11 cellular contexts compared by ENCODE assay signal in genomic region chr2:157364257-157364974, GRCh38. TPM values are rescaled to one million over a fixed set of nuclear protein-coding genes. Genes with fewer than 3 reads are reported as not detected.
A peak's percentile ranks its signal among the peaks of the same experiment; 100 is the strongest.
DNase-seq lines count a peak whose midpoint lies in the region; ATAC-seq, FAIRE-seq and TF ChIP-seq lines count a peak whose summit lies in the region.
"Had no signal": no experiment of that assay in that cellular context is flagged by ENCODE, and none has a peak within 500 bp of the region (broad histone marks: within the 10 kb centered on the region; RNA-seq: fewer than 3 reads in every experiment).

No MANE protein-coding gene starts in this region.

- no peaks in the 10 kb centered on the region for H3K9me2 ChIP-seq in DOHH2 (replicated peaks; ENCODE audit: control insufficient read depth, low read length)

- H3K9me3 Mint-ChIP-seq in T-cell = peaks cover 8 to 11% (median 8%) of the 10 kb centered on the region in 3 donors

- H3K27me3 Mint-ChIP-seq in T-cell = no peaks in the 10 kb centered on the region

- peak overlapping the region; percentile 54 for H3K4me2 ChIP-seq in DOHH2 (ENCODE audit: low read length)

- H3K4me1 ChIP-seq in DOHH2 (ENCODE audit: control insufficient read depth, low read length) = peaks cover 20% of the 10 kb centered on the region

- ATAC-seq in GM19328 (IDR thresholded peaks at IDR 0.05; ENCODE audit: unreplicated experiment) = peak; percentile 93
- peak; percentile 95 for ATAC-seq in HG03025 (IDR thresholded peaks at IDR 0.05; ENCODE audit: low FRiP score, unreplicated experiment)
- no peak for ATAC-seq in T-cell (replicated peaks in 1 of 4)

- peaks cover 42 to 47% (median 47%) of the 10 kb centered on the region in 3 donors for H3K4me1 Mint-ChIP-seq in T-cell

- no peak for DNase-seq in T-cell
- no peak for DNase-seq in NCI-H1417 treated with DMSO at 0.1 percent for 48 hours (lab: John Stamatoyannopoulos, UW)
- DNase-seq in inferior parietal cortex (ENCODE audit: extremely low spot score) = no peak
- DNase-seq in D721Med (ENCODE audit: insufficient read length, low spot score) = no peak
- DNase-seq in NCI-H2107 treated with DMSO at 0.1 percent for 48 hours (lab: John Stamatoyannopoulos, UW; ENCODE audit: unreplicated experiment) = no peak

- CTCF ChIA-PET in T-cell (lab: Charles Lee) = interaction anchor here (0.5 to 1.0 kb wide), 3 partner anchors 27 to 31 kb away, joined by 3 read pairs; no protein-coding TSS in a partner anchor

- H3K4me3 ChIP-seq in DOHH2 (ENCODE audit: low read length) = peak overlapping the region; percentile 29

- H3F3A ChIP-seq in DOHH2 (ENCODE audit: control insufficient read depth, insufficient read depth) = no peaks in the 10 kb centered on the region

- no peaks in the 10 kb centered on the region; the same call in 1 of the 2 replicates for H3K36me3 ChIP-seq in DOHH2 (ENCODE audit: control insufficient read depth, low read length)

- H3K27ac Mint-ChIP-seq in T-cell = peak overlapping the region; percentile 54 to 72
- H3K27ac Mint-ChIP-seq: brain; T-helper 1 cell treated with Interleukin-12 subunit alpha and Interleukin-12 subunit beta and Interleukin-4 antibody, amounts not matched to agents 30 μg/mL and 1 μg/mL, for 36 hours had no signal

- H3K79me2 ChIP-seq in DOHH2 (ENCODE audit: control insufficient read depth, low read length) = no peaks in the 10 kb centered on the region

- peaks cover 15% of the 10 kb centered on the region for H3K9me3 ChIP-seq in DOHH2 (ENCODE audit: control insufficient read depth, insufficient read depth, low read length)

- no peaks in the 10 kb centered on the region for H4K20me1 ChIP-seq in DOHH2 (ENCODE audit: control insufficient read depth, insufficient read depth, low read depth, low read length)

- TF ChIP-seq CTCF in DOHH2 (IDR thresholded peaks at IDR 0.05; ENCODE audit: low read depth, low read length, poor library complexity, severe bottlenecking) (no peak), D721Med (IDR thresholded peaks at IDR 0.05; ENCODE audit: insufficient read depth, missing control alignments) (no peak)

- peak overlapping the region in 1 of 3 donors; percentile 38 for H3K4me3 Mint-ChIP-seq in T-cell
- H3K4me3 Mint-ChIP-seq: brain; T-helper 1 cell treated with Interleukin-12 subunit alpha and Interleukin-12 subunit beta and Interleukin-4 antibody, amounts not matched to agents 30 μg/mL and 1 μg/mL, for 36 hours had no signal

- H3K27ac ChIP-seq in DOHH2 (ENCODE audit: low read depth, low read length) = no peak overlapping the region

- peaks cover 45% of the 10 kb centered on the region for H3K36me3 Mint-ChIP-seq in T-cell
- H3K36me3 Mint-ChIP-seq: brain had no signal

- POLR2A ChIA-PET in T-cell (lab: Charles Lee) = interaction anchor here in 1 of 2 donors (1.2 kb wide), 1 partner anchor 26 kb away, joined by 3 read pairs; no protein-coding TSS in a partner anchor

- no peak for FAIRE-seq in D721Med (lab: Jason Lieb, UNC)

- H3K27me3 ChIP-seq in DOHH2 (ENCODE audit: control insufficient read depth, low read length) = no peaks in the 10 kb centered on the region

RNA-seq across cellular contexts. Expression of gene ERMN, which starts 38.8 kb away (rescaled TPM):
- total RNA-seq in T-cell = 10 to 100 TPM in 2 of 5 donors, 1 to 10 TPM in 3; 2.2 to 12.8 (median 4.3) TPM
- total RNA-seq: urinary bladder had no signal

Comparison
In these comparisons a context has a peak if more than half of its experiments do, and no peak if none do; other contexts are left out.
1. ATAC-seq: peak in GM19328 (single experiment) and HG03025 (single experiment); none in T-cell (0 of 4).